Comparison of ENCODE assay signal across 12 cellular contexts in genomic region chr6:142863981-142864380, GRCh38.
"Had no signal": no experiment of that assay in that cellular context is flagged by ENCODE, and none has a peak within 500 bp of the region (broad histone marks: within the 10 kb centered on the region; RNA-seq: fewer than 3 reads in every experiment).

No MANE protein-coding gene starts in this region.

- H3K4me2 ChIP-seq: hepatocyte had no signal

- H3K9me3 ChIP-seq: transverse colon had no signal

- ATAC-seq: effector memory CD8-positive, alpha-beta T cell had no signal

- H2AFZ ChIP-seq: hepatocyte had no signal

- H3K27me3 ChIP-seq: hepatocyte, transverse colon had no signal

- DNase-seq: activated CD4-positive, alpha-beta T cell treated with anti-CD3 and anti-CD28 coated beads for 48 hours; activated naive CD8-positive, alpha-beta T cell treated with anti-CD3 and anti-CD28 coated beads for 36 hours; anterior cingulate cortex; cerebellar nuclear complex; effector memory CD8-positive, alpha-beta T cell; erythroblast; immature natural killer cell; mammary epithelial cell; stimulated activated CD4-positive, alpha-beta T cell treated with anti-CD3 and anti-CD28 coated beads, Interleukin-4, amount 100 ng/mL, for 24 hours; transverse colon had no signal

- H3K36me3 ChIP-seq: transverse colon had no signal

- H3K79me2 ChIP-seq: hepatocyte had no signal

- H3K4me3 ChIP-seq: hepatocyte, transverse colon had no signal

- H3K27ac ChIP-seq: hepatocyte, transverse colon, VCaP had no signal
